ENCODE assay signal across 13 cellular contexts in genomic region chr6:154478691-154479090, GRCh38. TPM values are rescaled to one million over a fixed set of nuclear protein-coding genes. Genes with fewer than 3 reads are reported as not detected.
DNase-seq lines count a peak whose midpoint lies in the region; ATAC-seq and TF ChIP-seq lines count a peak whose summit lies in the region.
"Had no signal": no experiment of that assay in that cellular context is flagged by ENCODE, and none has a peak within 500 bp of the region (broad histone marks: within the 10 kb centered on the region; RNA-seq: fewer than 3 reads in every experiment).

No MANE protein-coding gene starts in this region.

- ATAC-seq in gastroesophageal sphincter = no peak
- ATAC-seq in foreskin keratinocyte = no peak
- ATAC-seq: naive thymus-derived CD8-positive, alpha-beta T cell; stimulated activated naive CD8-positive, alpha-beta T cell treated with anti-CD3 and anti-CD28 coated beads, Interleukin-15, amount 100 ng/mL, for 72 hours had no signal

- H3K36me3 ChIP-seq in GM23248 (ENCODE audit: low read depth) (no peaks in the 10 kb centered on the region), gastroesophageal sphincter (no peaks in the 10 kb centered on the region), stomach (no peaks in the 10 kb centered on the region)

- H2AFZ ChIP-seq in GM23248 = peak overlapping the region; percentile 85

- peak overlapping the region; percentile 92 for H3K4me2 ChIP-seq in GM23248 (ENCODE audit: unreplicated experiment)

- peak overlapping the region; percentile 61 for H3K9ac ChIP-seq in GM23248

- intact Hi-C loops in stomach (cut with DNase I; ENCODE audit: low total_unique reads) = no loop called here

- H3K9me2 ChIP-seq in GM23248 (ENCODE audit: insufficient read depth) = no peaks in the 10 kb centered on the region

- H4K20me1 ChIP-seq in GM23248 (ENCODE audit: insufficient read depth) = no peaks in the 10 kb centered on the region

- H3K27ac ChIP-seq in GM23248 (peak overlapping the region; percentile 41), gastroesophageal sphincter (peak overlapping the region; percentile 68 to 79 (median 76)), stomach (peak overlapping the region in 4 of 5 donors; percentile 18 to 71 (median 48)), foreskin keratinocyte (no peak overlapping the region)

- DNase-seq in GM23248 (peak; percentile 42), astrocyte of the spinal cord (ENCODE audit: low read depth, low spot score) (peak; percentile 49), stomach (no peak), foreskin keratinocyte (no peak), NCI-H748 (lab: John Stamatoyannopoulos, UW; ENCODE audit: unreplicated experiment) (no peak), HK-2 (ENCODE audit: unreplicated experiment) (no peak)
- DNase-seq in activated CD4-positive, alpha-beta T cell treated with anti-CD3 and anti-CD28 coated beads for 4 hours = no peak
- DNase-seq: activated CD4-positive, alpha-beta T cell treated with anti-CD3 and anti-CD28 coated beads, Interleukin-2, amount 50 U/mL, for 48 hours; AML-193; naive thymus-derived CD8-positive, alpha-beta T cell; NCI-H187 treated with DMSO at 0.1 percent for 48 hours; stimulated activated naive CD8-positive, alpha-beta T cell treated with anti-CD3 and anti-CD28 coated beads, Interleukin-15, amount 100 ng/mL, for 72 hours had no signal

- H3K79me2 ChIP-seq in GM23248 (ENCODE audit: insufficient read depth) = no peaks in the 10 kb centered on the region

- TF ChIP-seq POLR2A in gastroesophageal sphincter (IDR thresholded peaks at IDR 0.05) (no peak), stomach (IDR thresholded peaks at IDR 0.05) (no peak)

- H3F3A ChIP-seq in GM23248 (ENCODE audit: insufficient read depth) = peaks cover 11% of the 10 kb centered on the region; the same call in 1 of the 2 replicates

- WGBS in GM23248 (ENCODE audit: low coverage in 1 of 2, low lambda C conversion rate in 2 of 2, missing lambda C conversion rate in 2 of 2), 2 experiments = 28 to 35% methylated on average over 1 of the region's 1 CpG
- 27 to 38% methylated on average over 1 of the region's 1 CpG for WGBS in gastroesophageal sphincter (ENCODE audit: low coverage in 1 of 2), 2 donors
- WGBS in stomach, 5 donors = 31 to 48% (median 36%) methylated on average over 1 of the region's 1 CpG

- H3K9me3 ChIP-seq in GM23248 (ENCODE audit: low read depth) (no peaks in the 10 kb centered on the region), gastroesophageal sphincter (no peaks in the 10 kb centered on the region), stomach (no peaks in the 10 kb centered on the region)

- H3K4me1 ChIP-seq in GM23248 (ENCODE audit: insufficient read depth) (peaks cover 28% of the 10 kb centered on the region), gastroesophageal sphincter (peaks cover 0 to 71% (median 24%) of the 10 kb centered on the region in 3 donors), stomach (peaks cover 12 to 74% (median 32%) of the 10 kb centered on the region in 4 donors), foreskin keratinocyte (no peaks in the 10 kb centered on the region)

- TF ChIP-seq EP300 in gastroesophageal sphincter (IDR thresholded peaks at IDR 0.05) (no peak), stomach (IDR thresholded peaks at IDR 0.05) (no peak)

- H3K4me3 ChIP-seq in GM23248 = peak overlapping the region; percentile 61
- no peak overlapping the region for H3K4me3 ChIP-seq in astrocyte of the spinal cord (ENCODE audit: low read depth, low read length)
- peak overlapping the region in 1 of 2 donors; percentile 15 for H3K4me3 ChIP-seq in gastroesophageal sphincter
- no peak overlapping the region for H3K4me3 ChIP-seq in stomach

- TF ChIP-seq CTCF in astrocyte of the spinal cord (IDR thresholded peaks at IDR 0.05; ENCODE audit: low read depth, low read length) (no peak), gastroesophageal sphincter (IDR thresholded peaks at IDR 0.05) (no peak), stomach (IDR thresholded peaks at IDR 0.05) (no peak), foreskin keratinocyte (conservative IDR thresholded peaks at IDR 0.05) (no peak)

- in situ Hi-C loops in GM23248 (cut with MboI) (no loop called here), astrocyte of the spinal cord (cut with HindIII; ENCODE audit: low sequenced_read_pairs) (no loop called here)

- H3K27me3 ChIP-seq in GM23248 (replicated peaks; ENCODE audit: insufficient read depth) (no peaks in the 10 kb centered on the region), gastroesophageal sphincter (no peaks in the 10 kb centered on the region), stomach (no peaks in the 10 kb centered on the region), foreskin keratinocyte (no peaks in the 10 kb centered on the region)

RNA-seq across cellular contexts. Expression of gene CNKSR3, which starts 31.8 kb away (rescaled TPM):
- 1.7 and 2.4 TPM in 2 replicates for total RNA-seq in GM23248 (2014; rRNA removed; shearing (Covaris generic))
- 1.9 TPM in 2 replicates for polyA plus RNA-seq in GM23248 (2016; fragmentation: Nextera tagmentation; extraction: Ambion mirVana)
- 10 to 100 TPM; 12.9 to 28.9 (median 16.0) TPM for total RNA-seq in gastroesophageal sphincter
- 10 to 100 TPM in 1 of 5 donors, 1 to 10 TPM in 4; 1.2 to 40.0 (median 7.4) TPM for total RNA-seq in stomach
- 1 to 10 TPM; 5.7 to 6.6 (median 5.9) TPM for polyA plus RNA-seq in stomach
- 2.4 and 3.2 TPM in 2 replicates for total RNA-seq in foreskin keratinocyte
- 1.1 and 1.4 TPM in 2 replicates for polyA plus RNA-seq in foreskin keratinocyte
- total RNA-seq: naive thymus-derived CD8-positive, alpha-beta T cell had no signal

Comparison
In these comparisons a context has a peak if more than half of its experiments do, and no peak if none do; other contexts are left out.
1. DNase-seq: peak in GM23248 (single experiment) and astrocyte of the spinal cord (single experiment); none in stomach (single experiment), foreskin keratinocyte (0 of 2), activated CD4-positive, alpha-beta T cell treated with anti-CD3 and anti-CD28 coated beads for 4 hours (0 of 2), NCI-H748 (single experiment) and HK-2 (single experiment).